In genomic region chr2:144349674-144350073, GRCh38 we compare ENCODE assay signal across 19 cellular contexts.
DNase-seq lines count a peak whose midpoint lies in the region; ATAC-seq and TF ChIP-seq lines count a peak whose summit lies in the region.
"Had no signal": no experiment of that assay in that cellular context is flagged by ENCODE, and none has a peak within 500 bp of the region (broad histone marks: within the 10 kb centered on the region; RNA-seq: fewer than 3 reads in every experiment).

No MANE protein-coding gene starts in this region.

- no peaks in the 10 kb centered on the region for H3K36me3 Mint-ChIP-seq in activated CD4-positive, alpha-beta T cell treated with anti-CD3 and anti-CD28 coated beads, Interleukin-2, amount 10 ng/mL, durations not matched to agents 24 days and 14 days (ENCODE audit: low read depth)
- H3K36me3 Mint-ChIP-seq in stimulated activated effector memory CD8-positive, alpha-beta T cell treated with anti-CD3 and anti-CD28 coated beads, Interleukin-12 subunit alpha, Interleukin-12 subunit beta, amount 100 ng/mL, for 72 hours, result no peaks in the 10 kb centered on the region
- H3K36me3 Mint-ChIP-seq: CD8-positive, alpha-beta memory T cell had no signal

- H3K27me3 Mint-ChIP-seq in activated CD4-positive, alpha-beta T cell treated with anti-CD3 and anti-CD28 coated beads, Interleukin-2, amount 10 ng/mL, durations not matched to agents 24 days and 14 days, result peaks cover 1% of the 10 kb centered on the region
- H3K27me3 Mint-ChIP-seq: CD8-positive, alpha-beta memory T cell had no signal

- H3K27ac ChIP-seq in VCaP, result peak overlapping the region; percentile 64

- H3K4me1 Mint-ChIP-seq in activated CD4-positive, alpha-beta T cell treated with anti-CD3 and anti-CD28 coated beads, Interleukin-2, amount 10 ng/mL, durations not matched to agents 24 days and 14 days, result peaks cover 20% of the 10 kb centered on the region
- H3K4me1 Mint-ChIP-seq in stimulated activated effector memory CD8-positive, alpha-beta T cell treated with anti-CD3 and anti-CD28 coated beads, Interleukin-12 subunit alpha, Interleukin-12 subunit beta, amount 100 ng/mL, for 72 hours, result peaks cover 12% of the 10 kb centered on the region
- H3K4me1 Mint-ChIP-seq: CD8-positive, alpha-beta memory T cell had no signal

- peaks cover 3% of the 10 kb centered on the region for H3K9me3 Mint-ChIP-seq in activated CD4-positive, alpha-beta T cell treated with anti-CD3 and anti-CD28 coated beads, Interleukin-2, amount 10 ng/mL, durations not matched to agents 24 days and 14 days
- H3K9me3 Mint-ChIP-seq in stimulated activated effector memory CD8-positive, alpha-beta T cell treated with anti-CD3 and anti-CD28 coated beads, Interleukin-12 subunit alpha, Interleukin-12 subunit beta, amount 100 ng/mL, for 72 hours, result no peaks in the 10 kb centered on the region
- H3K9me3 Mint-ChIP-seq: activated T-cell treated with anti-CD3 and anti-CD28 coated beads, Interleukin-2, amount 50 U/mL, for 4 hours; CD8-positive, alpha-beta memory T cell had no signal

- no peak for TF ChIP-seq CTCF in VCaP (conservative IDR thresholded peaks at IDR 0.05)

- H3K4me3 Mint-ChIP-seq in activated CD4-positive, alpha-beta T cell treated with anti-CD3 and anti-CD28 coated beads, Interleukin-2, amount 10 ng/mL, durations not matched to agents 24 days and 14 days, result no peak overlapping the region
- H3K4me3 Mint-ChIP-seq in stimulated activated effector memory CD8-positive, alpha-beta T cell treated with anti-CD3 and anti-CD28 coated beads, Interleukin-12 subunit alpha, Interleukin-12 subunit beta, amount 100 ng/mL, for 72 hours, result no peak overlapping the region
- H3K4me3 Mint-ChIP-seq: CD8-positive, alpha-beta memory T cell had no signal

- peak overlapping the region; percentile 84 for H3K27ac Mint-ChIP-seq in activated CD4-positive, alpha-beta T cell treated with anti-CD3 and anti-CD28 coated beads, Interleukin-2, amount 10 ng/mL, durations not matched to agents 24 days and 14 days
- H3K27ac Mint-ChIP-seq in stimulated activated effector memory CD8-positive, alpha-beta T cell treated with anti-CD3 and anti-CD28 coated beads, Interleukin-12 subunit alpha, Interleukin-12 subunit beta, amount 100 ng/mL, for 72 hours, result peak overlapping the region; percentile 86
- H3K27ac Mint-ChIP-seq: CD8-positive, alpha-beta memory T cell had no signal

- no peak for ATAC-seq in stimulated activated effector memory CD8-positive, alpha-beta T cell treated with anti-CD3 and anti-CD28 coated beads, Interleukin-12 subunit alpha, Interleukin-12 subunit beta, amount 100 ng/mL, for 72 hours
- no peak for ATAC-seq in HG02798 (IDR thresholded peaks at IDR 0.05; ENCODE audit: poor library complexity, unreplicated experiment)
- ATAC-seq: activated CD4-positive, CD25-positive, alpha-beta regulatory T cell treated with anti-CD3 and anti-CD28 coated beads, Interleukin-2, amount 50 U/mL, for 24 hours; Panc1 had no signal

- intact Hi-C loops in activated CD4-positive, alpha-beta T cell treated with anti-CD3 and anti-CD28 coated beads, Interleukin-2, amount 10 ng/mL, durations not matched to agents 24 days and 14 days (cut with micrococcal nuclease), result loop anchor here (1.0 to 2.0 kb wide), 2 partner anchors 17 to 65 kb away; a partner anchor contains a TSS

- DNase-seq in activated CD4-positive, alpha-beta T cell treated with anti-CD3 and anti-CD28 coated beads, Interleukin-2, amount 10 ng/mL, durations not matched to agents 24 days and 14 days, result no peak
- no peak for DNase-seq in activated CD4-positive, alpha-beta T cell treated with anti-CD3 and anti-CD28 coated beads for 48 hours
- DNase-seq in islet precursor cell (peak; percentile 63), Kasumi-1 (lab: John Stamatoyannopoulos, UW) (no peak), NCI-H82 treated with DMSO at 0.1 percent for 48 hours (lab: John Stamatoyannopoulos, UW; ENCODE audit: unreplicated experiment) (no peak)
- DNase-seq in stimulated activated effector memory CD8-positive, alpha-beta T cell treated with anti-CD3 and anti-CD28 coated beads, Interleukin-12 subunit alpha, Interleukin-12 subunit beta, amount 100 ng/mL, for 72 hours (ENCODE audit: low spot score in 2 of 2), result no peak
- DNase-seq: CD8-positive, alpha-beta memory T cell; effector memory CD4-positive, alpha-beta T cell; foreskin melanocyte; GDM1; HCEC 1CT; NCI-H1092; NCI-H345; T-helper 1 cell had no signal
